8 cellular contexts compared by ENCODE assay signal in genomic region chr15:42581272-42581730, GRCh38. TPM values are rescaled to one million over a fixed set of nuclear protein-coding genes. Genes with fewer than 3 reads are reported as not detected.
DNase-seq lines count a peak whose midpoint lies in the region; ATAC-seq, FAIRE-seq and TF ChIP-seq lines count a peak whose summit lies in the region.

No MANE protein-coding gene starts in this region.

- H3K36me3 ChIP-seq in BLaER1 treated with 17β-estradiol and CSF1 and Interleukin-3, amounts not matched to agents 10 nM and 100 nM, result peaks cover 4 to 11% (median 7%) of the 10 kb centered on the region in 11 experiments; a peak in 15 of 22 replicates
- peaks cover 3% of the 10 kb centered on the region for H3K36me3 ChIP-seq in fibroblast of lung (ENCODE audit: control insufficient read depth, insufficient read depth, low read length)
- H3K36me3 ChIP-seq in naive thymus-derived CD4-positive, alpha-beta T cell (ENCODE audit: control insufficient read depth in 2 of 3, insufficient read depth in 3 of 3, low read length in 3 of 3), result no peaks in the 10 kb centered on the region

- peaks cover 0 to 7% (median 0%) of the 10 kb centered on the region in 11 experiments; a peak in 2 of 22 replicates for H4K20me1 ChIP-seq in BLaER1 treated with 17β-estradiol and CSF1 and Interleukin-3, amounts not matched to agents 10 nM and 100 nM
- H4K20me1 ChIP-seq in fibroblast of lung (ENCODE audit: control insufficient read depth, extremely low read depth, insufficient read depth, low read length), result no peaks in the 10 kb centered on the region

- peak overlapping the region; percentile 50 to 73 (median 62) for H3K4me3 ChIP-seq in BLaER1 treated with 17β-estradiol and CSF1 and Interleukin-3, amounts not matched to agents 10 nM and 100 nM
- H3K4me3 ChIP-seq in fibroblast of lung (replicated peaks in 1 of 4; ENCODE audit: control extremely low read depth in 1 of 4, insufficient read depth in 1 of 4, low read depth in 3 of 4, low read length in 4 of 4), result peak overlapping the region; percentile 45 to 59 (median 52)
- peak overlapping the region; percentile 33 for H3K4me3 ChIP-seq in naive thymus-derived CD4-positive, alpha-beta T cell (ENCODE audit: low read length)

- FAIRE-seq in HTR-8/SVneo (lab: Jason Lieb, UNC), result no peak

- peak; percentile 42 for DNase-seq in HTR-8/SVneo (ENCODE audit: insufficient read length, low spot score)
- DNase-seq in OCI-M2 (lab: John Stamatoyannopoulos, UW; ENCODE audit: unreplicated experiment), result peak; percentile 36
- DNase-seq in activated T-helper 1 cell treated with anti-CD3 and anti-CD28 coated beads, Interleukin-12 subunit alpha, Interleukin-12 subunit beta, Interleukin-2, Interleukin-4 antibody, amounts not matched to agents 30 ng/mL and 10 ng/mL and 1 ng/mL, durations not matched to agents 14 hours and 24 hours and 36 hours (ENCODE audit: low spot score), result peak; percentile 78
- peak; percentile 61 to 73 for DNase-seq in fibroblast of lung (ENCODE audit: low read depth in 2 of 2)
- peak; percentile 63 to 80 (median 77) for DNase-seq in naive thymus-derived CD4-positive, alpha-beta T cell
- DNase-seq in stimulated activated CD8-positive, alpha-beta memory T cell treated with anti-CD3 and anti-CD28 coated beads, Interleukin-7, amount 100 ng/mL, for 48 hours (ENCODE audit: extremely low read depth in 1 of 2, low read depth in 1 of 2), result peak; percentile 66 to 70

- peak overlapping the region; percentile 80 to 97 (median 86) for H3K4me2 ChIP-seq in BLaER1 treated with 17β-estradiol and CSF1 and Interleukin-3, amounts not matched to agents 10 nM and 100 nM
- H3K4me2 ChIP-seq in fibroblast of lung (ENCODE audit: extremely low read depth, insufficient read depth, low read length), result peak overlapping the region; percentile 91

- peaks cover 38 to 81% (median 57%) of the 10 kb centered on the region in 10 experiments for H3K4me1 ChIP-seq in BLaER1 treated with 17β-estradiol and CSF1 and Interleukin-3, amounts not matched to agents 10 nM and 100 nM
- H3K4me1 ChIP-seq in fibroblast of lung (ENCODE audit: control insufficient read depth, extremely low read depth, insufficient read depth, low read length), result peaks cover 11% of the 10 kb centered on the region
- peaks cover 8 to 11% of the 10 kb centered on the region in 2 donors for H3K4me1 ChIP-seq in naive thymus-derived CD4-positive, alpha-beta T cell (ENCODE audit: control insufficient read depth in 2 of 2, insufficient read depth in 2 of 2, low read length in 2 of 2)

- H3K36me3 Mint-ChIP-seq in activated T-helper 1 cell treated with anti-CD3 and anti-CD28 coated beads, Interleukin-12 subunit alpha, Interleukin-12 subunit beta, Interleukin-2, Interleukin-4 antibody, amounts not matched to agents 30 ng/mL and 10 ng/mL and 1 ng/mL, durations not matched to agents 14 hours and 24 hours and 36 hours (ENCODE audit: low read depth), result peaks cover 7% of the 10 kb centered on the region
- H3K36me3 Mint-ChIP-seq in naive thymus-derived CD4-positive, alpha-beta T cell, result peaks cover 0 to 11% (median 0%) of the 10 kb centered on the region in 5 donors

- no peak for TF ChIP-seq CTCF in fibroblast of lung (conservative IDR thresholded peaks at IDR 0.05 in 1 of 2, IDR thresholded peaks at IDR 0.05 in 1 of 2; ENCODE audit: low read depth in 1 of 2, low read length in 2 of 2)

- no peaks in the 10 kb centered on the region for H3K9me3 Mint-ChIP-seq in activated T-helper 1 cell treated with anti-CD3 and anti-CD28 coated beads, Interleukin-12 subunit alpha, Interleukin-12 subunit beta, Interleukin-2, Interleukin-4 antibody, amounts not matched to agents 30 ng/mL and 10 ng/mL and 1 ng/mL, durations not matched to agents 14 hours and 24 hours and 36 hours
- no peaks in the 10 kb centered on the region for H3K9me3 Mint-ChIP-seq in naive thymus-derived CD4-positive, alpha-beta T cell

- H3K27ac ChIP-seq in BLaER1 treated with 17β-estradiol and CSF1 and Interleukin-3, amounts not matched to agents 10 nM and 100 nM, result peak overlapping the region in 10 of 11 experiments; percentile 42 to 77 (median 61); a peak in 17 of 22 replicates
- H3K27ac ChIP-seq in fibroblast of lung (ENCODE audit: insufficient read depth, low read length), result peak overlapping the region; percentile 8
- H3K27ac ChIP-seq in naive thymus-derived CD4-positive, alpha-beta T cell (ENCODE audit: low read depth, low read length), result peak overlapping the region; percentile 71

- H3K9ac ChIP-seq in BLaER1 treated with 17β-estradiol and CSF1 and Interleukin-3, amounts not matched to agents 10 nM and 100 nM, result peak overlapping the region; percentile 60 to 82 (median 77); a peak in 21 of 22 replicates
- H3K9ac ChIP-seq in fibroblast of lung (ENCODE audit: insufficient read depth, low read length), result peak overlapping the region; percentile 47

- peak overlapping the region; percentile 80 for H3K4me3 Mint-ChIP-seq in activated T-helper 1 cell treated with anti-CD3 and anti-CD28 coated beads, Interleukin-12 subunit alpha, Interleukin-12 subunit beta, Interleukin-2, Interleukin-4 antibody, amounts not matched to agents 30 ng/mL and 10 ng/mL and 1 ng/mL, durations not matched to agents 14 hours and 24 hours and 36 hours
- peak overlapping the region; percentile 85 to 96 (median 90) for H3K4me3 Mint-ChIP-seq in naive thymus-derived CD4-positive, alpha-beta T cell

- intact Hi-C loops in activated T-helper 1 cell treated with anti-CD3 and anti-CD28 coated beads, Interleukin-12 subunit alpha, Interleukin-12 subunit beta, Interleukin-2, Interleukin-4 antibody, amounts not matched to agents 30 ng/mL and 10 ng/mL and 1 ng/mL, durations not matched to agents 14 hours and 24 hours and 36 hours (cut with micrococcal nuclease), result no loop called here
- intact Hi-C loops in naive thymus-derived CD4-positive, alpha-beta T cell (cut with micrococcal nuclease), result loop anchor here (1.0 to 2.0 kb wide), 6 partner anchors 24 to 308 kb away; partner anchors contain the start of genes GANC (in 1 of the 2), HAUS2 (in 1 of the 2), LRRC57 (in 1 of the 2) and TMEM87A (in 1 of the 2)

- CTCF ChIA-PET in naive thymus-derived CD4-positive, alpha-beta T cell (lab: Charles Lee), result interaction anchor here (0.9 to 1.8 kb wide), 3 partner anchors 23 to 70 kb away, joined by 3 to 6 read pairs (median 3); no protein-coding TSS in a partner anchor

- H2AFZ ChIP-seq in fibroblast of lung (ENCODE audit: low read length), result peak overlapping the region; percentile 78

- peaks cover 53% of the 10 kb centered on the region for H3K4me1 Mint-ChIP-seq in activated T-helper 1 cell treated with anti-CD3 and anti-CD28 coated beads, Interleukin-12 subunit alpha, Interleukin-12 subunit beta, Interleukin-2, Interleukin-4 antibody, amounts not matched to agents 30 ng/mL and 10 ng/mL and 1 ng/mL, durations not matched to agents 14 hours and 24 hours and 36 hours (ENCODE audit: low read depth)
- peaks cover 20 to 51% (median 37%) of the 10 kb centered on the region in 7 donors for H3K4me1 Mint-ChIP-seq in naive thymus-derived CD4-positive, alpha-beta T cell

- peak; percentile 74 for ATAC-seq in GM19395 (IDR thresholded peaks at IDR 0.05; ENCODE audit: unreplicated experiment)
- peak; percentile 98 for ATAC-seq in naive thymus-derived CD4-positive, alpha-beta T cell

- H3K27ac Mint-ChIP-seq in activated T-helper 1 cell treated with anti-CD3 and anti-CD28 coated beads, Interleukin-12 subunit alpha, Interleukin-12 subunit beta, Interleukin-2, Interleukin-4 antibody, amounts not matched to agents 30 ng/mL and 10 ng/mL and 1 ng/mL, durations not matched to agents 14 hours and 24 hours and 36 hours, result peak overlapping the region; percentile 64
- H3K27ac Mint-ChIP-seq in naive thymus-derived CD4-positive, alpha-beta T cell, result peak overlapping the region; percentile 77 to 97 (median 89)

- POLR2A ChIA-PET in naive thymus-derived CD4-positive, alpha-beta T cell (lab: Charles Lee), result interaction anchor here (0.6 to 3.0 kb wide), 8 partner anchors 24 to 323 kb away, joined by 3 to 21 read pairs (median 6); partner anchors contain the start of genes HAUS2, LRRC57, SNAP23 and ZNF106

- H3K79me2 ChIP-seq in fibroblast of lung (ENCODE audit: control insufficient read depth, insufficient read depth, low read length), result no peaks in the 10 kb centered on the region

- H3K9me3 ChIP-seq in BLaER1 treated with 17β-estradiol and CSF1 and Interleukin-3, amounts not matched to agents 10 nM and 100 nM (replicated peaks in 1 of 11), result no peaks in the 10 kb centered on the region
- H3K9me3 ChIP-seq in fibroblast of lung (ENCODE audit: control insufficient read depth, insufficient read depth, low read depth, low read length), result no peaks in the 10 kb centered on the region
- H3K9me3 ChIP-seq in naive thymus-derived CD4-positive, alpha-beta T cell (ENCODE audit: control insufficient read depth in 2 of 3, low read length in 3 of 3), result no peaks in the 10 kb centered on the region

- H3K27me3 ChIP-seq in BLaER1 treated with 17β-estradiol and CSF1 and Interleukin-3, amounts not matched to agents 10 nM and 100 nM, result no peaks in the 10 kb centered on the region
- no peaks in the 10 kb centered on the region for H3K27me3 ChIP-seq in fibroblast of lung (ENCODE audit: control insufficient read depth, insufficient read depth, low read length)
- H3K27me3 ChIP-seq in naive thymus-derived CD4-positive, alpha-beta T cell (ENCODE audit: control insufficient read depth in 2 of 2, insufficient read depth in 2 of 2, low read length in 2 of 2), result no peaks in the 10 kb centered on the region

- H3K27me3 Mint-ChIP-seq in activated T-helper 1 cell treated with anti-CD3 and anti-CD28 coated beads, Interleukin-12 subunit alpha, Interleukin-12 subunit beta, Interleukin-2, Interleukin-4 antibody, amounts not matched to agents 30 ng/mL and 10 ng/mL and 1 ng/mL, durations not matched to agents 14 hours and 24 hours and 36 hours (ENCODE audit: insufficient read depth), result peaks cover 28% of the 10 kb centered on the region
- H3K27me3 Mint-ChIP-seq in naive thymus-derived CD4-positive, alpha-beta T cell, result peaks cover 4 to 32% (median 10%) of the 10 kb centered on the region in 5 donors

RNA-seq across cellular contexts. Expression of gene STARD9, which starts 5.9 kb away (rescaled TPM):
- 6.1 and 9.2 TPM in 2 replicates for total RNA-seq in activated T-helper 1 cell treated with anti-CD3 and anti-CD28 coated beads, Interleukin-12 subunit alpha, Interleukin-12 subunit beta, Interleukin-2, Interleukin-4 antibody, amounts not matched to agents 30 ng/mL and 10 ng/mL and 1 ng/mL, durations not matched to agents 14 hours and 24 hours and 36 hours
- 4.4 and 8.3 TPM in 2 replicates for total RNA-seq in fibroblast of lung
- 1.2 and 2.5 TPM in 2 replicates for polyA plus RNA-seq in fibroblast of lung
- 0.98 and 2.6 TPM in 2 replicates for polyA plus RNA-seq in fibroblast of lung (2012)
- polyA minus RNA-seq in fibroblast of lung (ENCODE audit: low replicate concordance), result 7.0 and 11.0 TPM in 2 replicates
- 10 to 100 TPM in 1 of 5 experiments, 1 to 10 TPM in 4; 2.4 to 10.5 (median 4.5) TPM for total RNA-seq in naive thymus-derived CD4-positive, alpha-beta T cell
- polyA plus RNA-seq in naive thymus-derived CD4-positive, alpha-beta T cell, result under 1 TPM; 0.13 to 0.87 TPM

RNA-seq across cellular contexts. Expression of gene HAUS2, which starts 32.7 kb away (rescaled TPM):
- total RNA-seq in activated T-helper 1 cell treated with anti-CD3 and anti-CD28 coated beads, Interleukin-12 subunit alpha, Interleukin-12 subunit beta, Interleukin-2, Interleukin-4 antibody, amounts not matched to agents 30 ng/mL and 10 ng/mL and 1 ng/mL, durations not matched to agents 14 hours and 24 hours and 36 hours, result 43.2 and 46.7 TPM in 2 replicates
- 19.8 and 25.3 TPM in 2 replicates for total RNA-seq in fibroblast of lung
- polyA plus RNA-seq in fibroblast of lung, result 26.2 and 30.4 TPM in 2 replicates
- 13.6 and 18.3 TPM in 2 replicates for polyA plus RNA-seq in fibroblast of lung (2012)
- polyA minus RNA-seq in fibroblast of lung (ENCODE audit: low replicate concordance), result 2.0 and 2.6 TPM in 2 replicates
- 10 to 100 TPM; 12.0 to 35.4 (median 16.8) TPM for total RNA-seq in naive thymus-derived CD4-positive, alpha-beta T cell
- 10 to 100 TPM; 30.9 to 31.9 TPM for polyA plus RNA-seq in naive thymus-derived CD4-positive, alpha-beta T cell

RNA-seq across cellular contexts. Expression of gene LRRC57, which starts 32.7 kb away (rescaled TPM):
- 19.9 TPM in 2 replicates for total RNA-seq in activated T-helper 1 cell treated with anti-CD3 and anti-CD28 coated beads, Interleukin-12 subunit alpha, Interleukin-12 subunit beta, Interleukin-2, Interleukin-4 antibody, amounts not matched to agents 30 ng/mL and 10 ng/mL and 1 ng/mL, durations not matched to agents 14 hours and 24 hours and 36 hours
- total RNA-seq in fibroblast of lung, result 10.3 and 13.9 TPM in 2 replicates
- 17.1 and 19.3 TPM in 2 replicates for polyA plus RNA-seq in fibroblast of lung
- polyA plus RNA-seq in fibroblast of lung (2012), result 10.3 and 11.3 TPM in 2 replicates
- polyA minus RNA-seq in fibroblast of lung (ENCODE audit: low replicate concordance), result 5.5 and 7.4 TPM in 2 replicates
- 10 to 100 TPM; 15.4 to 37.1 (median 18.0) TPM for total RNA-seq in naive thymus-derived CD4-positive, alpha-beta T cell
- 1 to 10 TPM; 4.5 to 4.8 TPM for polyA plus RNA-seq in naive thymus-derived CD4-positive, alpha-beta T cell

Comparison
In these comparisons a context has a peak if more than half of its experiments do, and no peak if none do; other contexts are left out.
1. Peak in every context shown above with its lines: DNase-seq, ATAC-seq, H3K4me3 ChIP-seq and H3K27ac ChIP-seq.
2. H3K27ac ChIP-seq: peak in every context shown above with its lines; median percentile 71 in naive thymus-derived CD4-positive, alpha-beta T cell; 61 in BLaER1 treated with 17β-estradiol and CSF1 and Interleukin-3, amounts not matched to agents 10 nM and 100 nM; 8 in fibroblast of lung.